8 cellular contexts compared by ENCODE assay signal in the genomic region with DNA sequence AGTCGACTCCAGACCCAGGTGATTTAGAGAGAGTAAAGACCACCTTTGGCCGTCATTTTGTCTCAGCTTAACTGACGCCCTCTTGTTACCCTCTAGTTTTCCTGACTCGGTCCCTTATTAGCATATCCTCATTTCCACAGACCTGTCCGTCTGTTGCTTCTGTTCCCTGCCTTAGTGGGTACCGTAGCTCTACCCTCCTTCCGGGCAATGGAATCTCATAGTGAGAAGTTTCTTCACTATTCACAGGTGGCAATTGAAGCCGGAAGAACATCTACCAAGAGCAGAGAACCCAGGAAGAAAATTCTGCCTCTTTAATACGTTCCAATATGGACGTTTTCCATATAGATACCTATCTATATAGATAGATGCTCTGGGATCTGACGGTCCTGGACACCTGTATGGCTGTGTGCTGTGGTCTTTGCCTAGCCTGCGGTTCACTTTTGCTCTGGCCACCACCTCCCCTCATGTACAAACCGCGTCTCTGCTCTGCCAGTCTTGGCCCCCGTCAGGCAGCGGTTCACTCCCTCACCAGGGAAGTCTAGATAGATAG. TPM values are rescaled to one million over a fixed set of nuclear protein-coding genes. Genes with fewer than 3 reads are reported as not detected.
DNase-seq lines count a peak whose midpoint lies in the region; ATAC-seq and TF ChIP-seq lines count a peak whose summit lies in the region.

No MANE protein-coding gene starts in this region.

- H3K27ac ChIP-seq in ectodermal cell (ENCODE audit: insufficient read depth, low read depth, low read length, poor library complexity, severe bottlenecking) (no peak overlapping the region), mesodermal cell (ENCODE audit: low read depth, low read length, severe bottlenecking) (no peak overlapping the region)

- H3K4me3 Mint-ChIP-seq in type B pancreatic cell: peak overlapping the region; percentile 100

- peaks cover 21% of the 10 kb centered on the region for H3K4me1 Mint-ChIP-seq in type B pancreatic cell (ENCODE audit: unreplicated experiment)

- H3K27ac Mint-ChIP-seq in type B pancreatic cell: peak overlapping the region; percentile 94

- WGBS in ectodermal cell, 2 experiments: 3 to 6% methylated on average over 14 of the region's 16 CpGs
- 0 to 20% methylated on average over 1 to 6 of the region's 16 CpGs for WGBS in mesodermal cell (ENCODE audit: insufficient coverage in 2 of 2), 2 experiments

- H3K27me3 Mint-ChIP-seq in type B pancreatic cell: no peaks in the 10 kb centered on the region

- peak overlapping the region; percentile 58 for H3K4me3 ChIP-seq in ectodermal cell (ENCODE audit: insufficient read depth, low read depth, low read length)
- H3K4me3 ChIP-seq in mesodermal cell (ENCODE audit: extremely low read depth, insufficient read depth, low read length, poor library complexity, severe bottlenecking): peak overlapping the region; percentile 79

- peak; percentile 48 for DNase-seq in DMS53 treated with DMSO at 0.1 percent for 48 hours (lab: John Stamatoyannopoulos, UW; ENCODE audit: unreplicated experiment)
- DNase-seq in T follicular helper cell (ENCODE audit: low read depth): peak; percentile 8
- no peak for DNase-seq in type B pancreatic cell (ENCODE audit: extremely low spot score, unreplicated experiment)
- no peak for DNase-seq in dedifferentiated amniotic fluid mesenchymal stem cell (ENCODE audit: extremely low spot score)

- H3K36me3 ChIP-seq in ectodermal cell (ENCODE audit: control insufficient read depth, insufficient read depth, low read length) (peaks cover 8% of the 10 kb centered on the region), mesodermal cell (ENCODE audit: control insufficient read depth, insufficient read depth, low read length) (peaks cover 27% of the 10 kb centered on the region)

- peak; percentile 10 for ATAC-seq in GM19452 (IDR thresholded peaks at IDR 0.05; ENCODE audit: unreplicated experiment)
- ATAC-seq in HG03457 (IDR thresholded peaks at IDR 0.05; ENCODE audit: unreplicated experiment): peak; percentile 9

- H3K9me3 Mint-ChIP-seq in type B pancreatic cell: no peaks in the 10 kb centered on the region

- H3K4me1 ChIP-seq in ectodermal cell (ENCODE audit: control insufficient read depth, insufficient read depth, low read length): peaks cover 8% of the 10 kb centered on the region
- H3K4me1 ChIP-seq in mesodermal cell (ENCODE audit: control insufficient read depth, insufficient read depth, low read length, poor library complexity, severe bottlenecking): no peaks in the 10 kb centered on the region

- no peak for TF ChIP-seq CTCF in type B pancreatic cell (conservative IDR thresholded peaks at IDR 0.05)

- H3K36me3 Mint-ChIP-seq in type B pancreatic cell: peaks cover 28% of the 10 kb centered on the region

- no peaks in the 10 kb centered on the region for H3K9me3 ChIP-seq in ectodermal cell (ENCODE audit: control insufficient read depth, low read length)
- peaks cover 7% of the 10 kb centered on the region for H3K9me3 ChIP-seq in mesodermal cell (ENCODE audit: control insufficient read depth, low read length)

- no peaks in the 10 kb centered on the region for H3K27me3 ChIP-seq in ectodermal cell (ENCODE audit: control insufficient read depth, insufficient read depth, low read length, poor library complexity, severe bottlenecking)

RNA-seq across cellular contexts. Expression of gene TMEM161B, which starts 0.7 kb away (rescaled TPM):
- polyA plus RNA-seq in ectodermal cell (2013, experiment 1 of 4): 13.5 TPM
- polyA plus RNA-seq in ectodermal cell (2013, experiment 2 of 4): 13.0 TPM
- polyA plus RNA-seq in ectodermal cell (2013, experiment 3 of 4): 10.8 TPM
- 13.0 TPM for polyA plus RNA-seq in ectodermal cell (2013, experiment 4 of 4)
- polyA plus RNA-seq in mesodermal cell (2013, experiment 1 of 2): 9.1 TPM
- 11.6 TPM for polyA plus RNA-seq in mesodermal cell (2013, experiment 2 of 2)
- 17.6 and 23.6 TPM in 2 replicates for total RNA-seq in type B pancreatic cell (ENCODE audit: low replicate concordance)

Comparison
In these comparisons a context has a peak if more than half of its experiments do, and no peak if none do; other contexts are left out.
1. DNase-seq: peak in DMS53 treated with DMSO at 0.1 percent for 48 hours (single experiment) and T follicular helper cell (single experiment); none in type B pancreatic cell (single experiment) and dedifferentiated amniotic fluid mesenchymal stem cell (single experiment).